In the genomic region with DNA sequence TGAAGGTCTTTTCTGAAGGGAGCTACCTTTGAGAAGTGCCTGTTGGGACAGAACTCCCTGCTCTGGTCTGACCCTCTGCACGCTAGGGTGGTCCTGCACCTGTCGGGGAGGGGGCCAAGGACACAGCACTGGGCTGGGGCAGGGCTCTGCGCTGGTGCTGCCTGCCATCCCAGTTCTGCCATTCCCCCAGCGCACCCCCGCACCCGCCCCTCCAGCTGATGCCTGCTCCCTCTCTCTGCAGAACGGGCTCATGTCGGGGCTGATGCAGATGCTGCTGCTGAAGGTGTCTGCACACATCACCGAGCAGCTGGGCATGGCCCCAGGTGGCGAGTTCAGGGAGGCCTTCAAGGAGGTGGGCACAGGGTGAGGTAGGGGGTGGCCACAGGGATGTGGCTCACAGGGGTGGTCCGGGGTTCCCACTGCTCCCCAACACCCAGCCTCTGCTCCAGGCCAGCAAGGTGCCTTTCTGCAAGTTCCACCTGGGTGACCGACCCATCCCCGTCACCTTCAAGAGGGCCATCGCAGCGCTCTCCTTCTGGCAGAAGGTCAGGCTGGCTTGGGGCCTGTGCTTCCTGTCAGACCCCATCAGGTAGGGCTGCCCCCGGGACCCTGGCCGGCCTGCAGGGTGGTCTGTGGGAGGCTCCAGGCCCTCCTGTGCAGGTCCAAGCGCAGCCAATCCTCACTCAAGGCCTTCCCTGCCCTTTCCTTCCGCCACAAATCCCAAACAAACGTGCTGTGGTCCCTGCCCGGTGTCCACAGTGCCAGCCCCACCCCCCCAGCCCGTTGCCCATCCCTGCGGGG, we compare ENCODE assay signal across 2 cellular contexts.
TF ChIP-seq lines count a peak whose summit lies in the region.

No MANE protein-coding gene starts in this region.

TF ChIP-seq in IMR-90, 13 proteins besides CTCF, POLR2A, EP300 and RAD21:
- no peak for TF ChIP-seq MXI1 (IDR thresholded peaks at IDR 0.05; ENCODE audit: borderline replicate concordance, low read depth, low read length)
- TF ChIP-seq RCOR1 (IDR thresholded peaks at IDR 0.05; ENCODE audit: insufficient replicate concordance, low read length), result no peak
- no peak for TF ChIP-seq MAZ (IDR thresholded peaks at IDR 0.05; ENCODE audit: borderline replicate concordance, low read depth, low read length)
- TF ChIP-seq CEBPB (IDR thresholded peaks at IDR 0.05; ENCODE audit: low read depth, low read length), result no peak
- TF ChIP-seq RFX5 (IDR thresholded peaks at IDR 0.05; ENCODE audit: low read depth, low read length), result no peak
- TF ChIP-seq FOS (IDR thresholded peaks at IDR 0.05; ENCODE audit: low read depth, low read length), result no peak
- no peak for TF ChIP-seq CHD1 (IDR thresholded peaks at IDR 0.05; ENCODE audit: low read depth, low read length)
- TF ChIP-seq SMC3 (IDR thresholded peaks at IDR 0.05; ENCODE audit: low read depth, low read length), result no peak
- TF ChIP-seq ELK1 (IDR thresholded peaks at IDR 0.05; ENCODE audit: borderline replicate concordance, low read depth, low read length), result no peak

TF ChIP-seq in GM12878, 131 proteins besides CTCF, POLR2A, EP300 and RAD21:
- TF ChIP-seq POLR2AphosphoS5 (IDR thresholded peaks at IDR 0.05; ENCODE audit: low read length), result no peak
- TF ChIP-seq EGR1 (IDR thresholded peaks at IDR 0.05; ENCODE audit: borderline replicate concordance in 1 of 2, low read depth in 2 of 2, low read length in 2 of 2), result peak in 1 of 2 experiments; percentile 4; a peak in 1 of 3 replicates
